In the genomic region with DNA sequence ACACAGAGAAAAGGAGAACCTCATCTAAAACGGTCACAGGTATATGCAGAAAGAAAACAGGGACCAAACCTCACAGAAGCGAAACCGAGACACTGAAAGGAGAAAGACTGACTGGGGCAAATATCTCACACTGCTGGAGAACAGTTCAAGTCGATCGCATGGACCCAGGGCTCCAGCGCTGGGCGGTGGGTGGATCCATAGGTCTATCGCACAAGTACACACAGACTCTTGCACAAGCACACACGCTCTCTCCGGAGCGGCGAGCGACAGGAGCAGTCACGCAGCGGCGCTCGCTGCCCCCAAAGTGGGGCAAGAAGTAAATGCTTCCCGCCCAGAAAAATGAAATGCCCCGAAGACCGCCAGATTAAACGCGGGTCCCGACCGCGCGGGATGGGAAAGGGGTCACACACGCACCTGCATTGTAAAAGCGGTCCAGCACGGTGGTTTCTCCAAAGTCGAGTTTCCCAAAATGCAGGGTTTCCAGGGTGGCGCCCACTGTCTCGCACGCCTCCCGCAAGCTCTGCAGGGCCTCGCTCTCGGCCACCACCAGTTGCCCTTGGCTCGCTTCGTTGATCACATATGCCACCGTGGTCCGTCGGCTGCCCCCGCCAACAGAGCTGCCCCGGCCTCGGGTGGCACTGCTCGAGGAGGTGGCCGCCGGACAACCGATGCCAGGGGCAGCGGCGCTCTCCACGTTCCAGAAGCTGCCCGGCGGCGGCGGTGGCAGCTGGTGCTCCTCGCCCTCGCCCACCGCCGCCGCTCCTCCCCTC, we compare ENCODE assay signal across 1 cellular context.
TF ChIP-seq lines count a peak whose summit lies in the region.

No MANE protein-coding gene starts in this region.

TF ChIP-seq in GM12878, 131 proteins besides CTCF, POLR2A, EP300 and RAD21 (continues in another document):
- TF ChIP-seq, protein P1, sequence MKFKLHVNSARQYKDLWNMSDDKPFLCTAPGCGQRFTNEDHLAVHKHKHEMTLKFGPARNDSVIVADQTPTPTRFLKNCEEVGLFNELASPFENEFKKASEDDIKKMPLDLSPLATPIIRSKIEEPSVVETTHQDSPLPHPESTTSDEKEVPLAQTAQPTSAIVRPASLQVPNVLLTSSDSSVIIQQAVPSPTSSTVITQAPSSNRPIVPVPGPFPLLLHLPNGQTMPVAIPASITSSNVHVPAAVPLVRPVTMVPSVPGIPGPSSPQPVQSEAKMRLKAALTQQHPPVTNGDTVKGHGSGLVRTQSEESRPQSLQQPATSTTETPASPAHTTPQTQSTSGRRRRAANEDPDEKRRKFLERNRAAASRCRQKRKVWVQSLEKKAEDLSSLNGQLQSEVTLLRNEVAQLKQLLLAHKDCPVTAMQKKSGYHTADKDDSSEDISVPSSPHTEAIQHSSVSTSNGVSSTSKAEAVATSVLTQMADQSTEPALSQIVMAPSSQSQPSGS (IDR thresholded peaks at IDR 0.05; ENCODE audit: low read length): no peak; the same call in 1 of the 2 replicates
- TF ChIP-seq CHD4 (IDR thresholded peaks at IDR 0.05) (no peak), RBBP5 (conservative IDR thresholded peaks at IDR 0.05) (no peak; the same call in 1 of the 2 replicates), SREBF1 (IDR thresholded peaks at IDR 0.05; ENCODE audit: low read length) (no peak), HDGF (IDR thresholded peaks at IDR 0.05) (no peak), ZSCAN29 (IDR thresholded peaks at IDR 0.05) (no peak), RB1 (IDR thresholded peaks at IDR 0.05; ENCODE audit: borderline replicate concordance) (no peak), KDM1A (IDR thresholded peaks at IDR 0.05; ENCODE audit: borderline replicate concordance) (no peak), IKZF2 (IDR thresholded peaks at IDR 0.05) (peak; percentile 56 to 62; a peak in 3 of 4 replicates), ZNF274 (IDR thresholded peaks at IDR 0.05; ENCODE audit: insufficient read depth, insufficient read length) (no peak), NFYA (IDR thresholded peaks at IDR 0.05; ENCODE audit: borderline replicate concordance, low read depth, low read length) (no peak), ZZZ3 (IDR thresholded peaks at IDR 0.05; ENCODE audit: control insufficient read depth, insufficient read length, low read depth) (no peak), GABPA (IDR thresholded peaks at IDR 0.05; ENCODE audit: low read depth) (no peak), BRCA1 (IDR thresholded peaks at IDR 0.05; ENCODE audit: low read depth, low read length) (no peak), FOS (IDR thresholded peaks at IDR 0.05; ENCODE audit: borderline replicate concordance, extremely low read depth, insufficient read length) (no peak), KLF5 (IDR thresholded peaks at IDR 0.05; ENCODE audit: partially characterized antibody) (no peak), PML (IDR thresholded peaks at IDR 0.05; ENCODE audit: low read length) (peak; percentile 76), NFIC (IDR thresholded peaks at IDR 0.05; ENCODE audit: low read depth, low read length) (peak; percentile 75; the same call in 1 of the 2 replicates), ZNF207 (IDR thresholded peaks at IDR 0.05; ENCODE audit: borderline replicate concordance) (peak; percentile 11; the same call in 1 of the 2 replicates), SUPT20H (IDR thresholded peaks at IDR 0.05; ENCODE audit: borderline replicate concordance, control insufficient read depth, low read depth, low read length) (no peak), CREB1 (IDR thresholded peaks at IDR 0.05; ENCODE audit: low read depth) (no peak), EGR1 (IDR thresholded peaks at IDR 0.05; ENCODE audit: borderline replicate concordance in 1 of 2, low read depth in 2 of 2, low read length in 2 of 2) (0 out of 3 replicates have a peak, but pooled peaks of 1 of the 2 experiments have one; percentile 11), PAX5 (IDR thresholded peaks at IDR 0.05; ENCODE audit: borderline replicate concordance, low read depth, low read length) (0 out of 2 replicates have a peak, but pooled peaks have one; percentile 2), CHD1 (IDR thresholded peaks at IDR 0.05; ENCODE audit: low read depth, low read length) (no peak), TARDBP (IDR thresholded peaks at IDR 0.05; ENCODE audit: borderline replicate concordance) (no peak), STAT1 (conservative IDR thresholded peaks at IDR 0.05) (no peak), SREBF2 (IDR thresholded peaks at IDR 0.05; ENCODE audit: low read length) (no peak), GATAD2B (conservative IDR thresholded peaks at IDR 0.05; ENCODE audit: low read depth) (no peak), BACH1 (IDR thresholded peaks at IDR 0.05; ENCODE audit: borderline replicate concordance) (no peak), SRF (IDR thresholded peaks at IDR 0.05; ENCODE audit: low read depth in 2 of 2, low read length in 2 of 2) (no peak), ESRRA (IDR thresholded peaks at IDR 0.05; ENCODE audit: low read length) (no peak), CHD2 (IDR thresholded peaks at IDR 0.05; ENCODE audit: borderline replicate concordance, low read depth, low read length) (no peak), TAF1 (IDR thresholded peaks at IDR 0.05; ENCODE audit: borderline replicate concordance, low read depth, low read length) (peak; percentile 84), CREM (IDR thresholded peaks at IDR 0.05; ENCODE audit: low read depth) (peak; percentile 50; the same call in 1 of the 2 replicates), RAD51 (IDR thresholded peaks at IDR 0.05) (no peak), BCL11A (IDR thresholded peaks at IDR 0.05; ENCODE audit: low read depth, low read length) (no peak), ETV6 (conservative IDR thresholded peaks at IDR 0.05 in 1 of 2, IDR thresholded peaks at IDR 0.05 in 1 of 2; ENCODE audit: borderline replicate concordance in 1 of 2, low read depth in 1 of 2) (0 out of 4 replicates have a peak, but pooled peaks of 1 of the 2 experiments have one; percentile 49), BHLHE40 (IDR thresholded peaks at IDR 0.05; ENCODE audit: borderline replicate concordance in 1 of 2, low read depth in 2 of 2, low read length in 1 of 2) (no peak), SIX5 (IDR thresholded peaks at IDR 0.05; ENCODE audit: low read depth, low read length, severe bottlenecking) (no peak)
- TF ChIP-seq, protein P2, sequence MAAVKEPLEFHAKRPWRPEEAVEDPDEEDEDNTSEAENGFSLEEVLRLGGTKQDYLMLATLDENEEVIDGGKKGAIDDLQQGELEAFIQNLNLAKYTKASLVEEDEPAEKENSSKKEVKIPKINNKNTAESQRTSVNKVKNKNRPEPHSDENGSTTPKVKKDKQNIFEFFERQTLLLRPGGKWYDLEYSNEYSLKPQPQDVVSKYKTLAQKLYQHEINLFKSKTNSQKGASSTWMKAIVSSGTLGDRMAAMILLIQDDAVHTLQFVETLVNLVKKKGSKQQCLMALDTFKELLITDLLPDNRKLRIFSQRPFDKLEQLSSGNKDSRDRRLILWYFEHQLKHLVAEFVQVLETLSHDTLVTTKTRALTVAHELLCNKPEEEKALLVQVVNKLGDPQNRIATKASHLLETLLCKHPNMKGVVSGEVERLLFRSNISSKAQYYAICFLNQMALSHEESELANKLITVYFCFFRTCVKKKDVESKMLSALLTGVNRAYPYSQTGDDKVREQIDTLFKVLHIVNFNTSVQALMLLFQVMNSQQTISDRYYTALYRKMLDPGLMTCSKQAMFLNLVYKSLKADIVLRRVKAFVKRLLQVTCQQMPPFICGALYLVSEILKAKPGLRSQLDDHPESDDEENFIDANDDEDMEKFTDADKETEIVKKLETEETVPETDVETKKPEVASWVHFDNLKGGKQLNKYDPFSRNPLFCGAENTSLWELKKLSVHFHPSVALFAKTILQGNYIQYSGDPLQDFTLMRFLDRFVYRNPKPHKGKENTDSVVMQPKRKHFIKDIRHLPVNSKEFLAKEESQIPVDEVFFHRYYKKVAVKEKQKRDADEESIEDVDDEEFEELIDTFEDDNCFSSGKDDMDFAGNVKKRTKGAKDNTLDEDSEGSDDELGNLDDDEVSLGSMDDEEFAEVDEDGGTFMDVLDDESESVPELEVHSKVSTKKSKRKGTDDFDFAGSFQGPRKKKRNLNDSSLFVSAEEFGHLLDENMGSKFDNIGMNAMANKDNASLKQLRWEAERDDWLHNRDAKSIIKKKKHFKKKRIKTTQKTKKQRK (IDR thresholded peaks at IDR 0.05; ENCODE audit: low read depth, low read length): no peak
- TF ChIP-seq, protein P3, sequence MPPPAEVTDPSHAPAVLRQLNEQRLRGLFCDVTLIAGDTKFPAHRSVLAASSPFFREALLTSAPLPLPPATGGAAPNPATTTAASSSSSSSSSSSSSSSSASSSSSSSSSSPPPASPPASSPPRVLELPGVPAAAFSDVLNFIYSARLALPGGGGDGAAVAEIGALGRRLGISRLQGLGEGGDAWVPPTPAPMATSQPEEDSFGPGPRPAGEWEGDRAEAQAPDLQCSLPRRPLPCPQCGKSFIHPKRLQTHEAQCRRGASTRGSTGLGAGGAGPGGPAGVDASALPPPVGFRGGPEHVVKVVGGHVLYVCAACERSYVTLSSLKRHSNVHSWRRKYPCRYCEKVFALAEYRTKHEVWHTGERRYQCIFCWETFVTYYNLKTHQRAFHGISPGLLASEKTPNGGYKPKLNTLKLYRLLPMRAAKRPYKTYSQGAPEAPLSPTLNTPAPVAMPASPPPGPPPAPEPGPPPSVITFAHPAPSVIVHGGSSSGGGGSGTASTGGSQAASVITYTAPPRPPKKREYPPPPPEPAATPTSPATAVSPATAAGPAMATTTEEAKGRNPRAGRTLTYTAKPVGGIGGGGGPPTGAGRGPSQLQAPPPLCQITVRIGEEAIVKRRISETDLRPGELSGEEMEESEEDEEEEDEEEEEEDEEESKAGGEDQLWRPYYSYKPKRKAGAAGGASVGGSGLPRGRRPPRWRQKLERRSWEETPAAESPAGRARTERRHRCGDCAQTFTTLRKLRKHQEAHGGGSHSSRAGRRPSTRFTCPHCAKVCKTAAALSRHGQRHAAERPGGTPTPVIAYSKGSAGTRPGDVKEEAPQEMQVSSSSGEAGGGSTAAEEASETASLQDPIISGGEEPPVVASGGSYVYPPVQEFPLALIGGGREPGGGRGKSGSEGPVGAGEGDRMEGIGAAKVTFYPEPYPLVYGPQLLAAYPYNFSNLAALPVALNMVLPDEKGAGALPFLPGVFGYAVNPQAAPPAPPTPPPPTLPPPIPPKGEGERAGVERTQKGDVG (CRISPR knock-in tag; IDR thresholded peaks at IDR 0.05): no peak
- TF ChIP-seq, protein P4, sequence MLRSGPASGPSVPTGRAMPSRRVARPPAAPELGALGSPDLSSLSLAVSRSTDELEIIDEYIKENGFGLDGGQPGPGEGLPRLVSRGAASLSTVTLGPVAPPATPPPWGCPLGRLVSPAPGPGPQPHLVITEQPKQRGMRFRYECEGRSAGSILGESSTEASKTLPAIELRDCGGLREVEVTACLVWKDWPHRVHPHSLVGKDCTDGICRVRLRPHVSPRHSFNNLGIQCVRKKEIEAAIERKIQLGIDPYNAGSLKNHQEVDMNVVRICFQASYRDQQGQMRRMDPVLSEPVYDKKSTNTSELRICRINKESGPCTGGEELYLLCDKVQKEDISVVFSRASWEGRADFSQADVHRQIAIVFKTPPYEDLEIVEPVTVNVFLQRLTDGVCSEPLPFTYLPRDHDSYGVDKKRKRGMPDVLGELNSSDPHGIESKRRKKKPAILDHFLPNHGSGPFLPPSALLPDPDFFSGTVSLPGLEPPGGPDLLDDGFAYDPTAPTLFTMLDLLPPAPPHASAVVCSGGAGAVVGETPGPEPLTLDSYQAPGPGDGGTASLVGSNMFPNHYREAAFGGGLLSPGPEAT (IDR thresholded peaks at IDR 0.05; ENCODE audit: low read depth): peak; percentile 54; the same call in 1 of the 2 replicates
- TF ChIP-seq, protein P5, sequence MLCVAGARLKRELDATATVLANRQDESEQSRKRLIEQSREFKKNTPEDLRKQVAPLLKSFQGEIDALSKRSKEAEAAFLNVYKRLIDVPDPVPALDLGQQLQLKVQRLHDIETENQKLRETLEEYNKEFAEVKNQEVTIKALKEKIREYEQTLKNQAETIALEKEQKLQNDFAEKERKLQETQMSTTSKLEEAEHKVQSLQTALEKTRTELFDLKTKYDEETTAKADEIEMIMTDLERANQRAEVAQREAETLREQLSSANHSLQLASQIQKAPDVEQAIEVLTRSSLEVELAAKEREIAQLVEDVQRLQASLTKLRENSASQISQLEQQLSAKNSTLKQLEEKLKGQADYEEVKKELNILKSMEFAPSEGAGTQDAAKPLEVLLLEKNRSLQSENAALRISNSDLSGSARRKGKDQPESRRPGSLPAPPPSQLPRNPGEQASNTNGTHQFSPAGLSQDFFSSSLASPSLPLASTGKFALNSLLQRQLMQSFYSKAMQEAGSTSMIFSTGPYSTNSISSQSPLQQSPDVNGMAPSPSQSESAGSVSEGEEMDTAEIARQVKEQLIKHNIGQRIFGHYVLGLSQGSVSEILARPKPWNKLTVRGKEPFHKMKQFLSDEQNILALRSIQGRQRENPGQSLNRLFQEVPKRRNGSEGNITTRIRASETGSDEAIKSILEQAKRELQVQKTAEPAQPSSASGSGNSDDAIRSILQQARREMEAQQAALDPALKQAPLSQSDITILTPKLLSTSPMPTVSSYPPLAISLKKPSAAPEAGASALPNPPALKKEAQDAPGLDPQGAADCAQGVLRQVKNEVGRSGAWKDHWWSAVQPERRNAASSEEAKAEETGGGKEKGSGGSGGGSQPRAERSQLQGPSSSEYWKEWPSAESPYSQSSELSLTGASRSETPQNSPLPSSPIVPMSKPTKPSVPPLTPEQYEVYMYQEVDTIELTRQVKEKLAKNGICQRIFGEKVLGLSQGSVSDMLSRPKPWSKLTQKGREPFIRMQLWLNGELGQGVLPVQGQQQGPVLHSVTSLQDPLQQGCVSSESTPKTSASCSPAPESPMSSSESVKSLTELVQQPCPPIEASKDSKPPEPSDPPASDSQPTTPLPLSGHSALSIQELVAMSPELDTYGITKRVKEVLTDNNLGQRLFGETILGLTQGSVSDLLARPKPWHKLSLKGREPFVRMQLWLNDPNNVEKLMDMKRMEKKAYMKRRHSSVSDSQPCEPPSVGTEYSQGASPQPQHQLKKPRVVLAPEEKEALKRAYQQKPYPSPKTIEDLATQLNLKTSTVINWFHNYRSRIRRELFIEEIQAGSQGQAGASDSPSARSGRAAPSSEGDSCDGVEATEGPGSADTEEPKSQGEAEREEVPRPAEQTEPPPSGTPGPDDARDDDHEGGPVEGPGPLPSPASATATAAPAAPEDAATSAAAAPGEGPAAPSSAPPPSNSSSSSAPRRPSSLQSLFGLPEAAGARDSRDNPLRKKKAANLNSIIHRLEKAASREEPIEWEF (IDR thresholded peaks at IDR 0.05; ENCODE audit: insufficient replicate concordance, low read depth, low read length): no peak
- TF ChIP-seq, protein P6, sequence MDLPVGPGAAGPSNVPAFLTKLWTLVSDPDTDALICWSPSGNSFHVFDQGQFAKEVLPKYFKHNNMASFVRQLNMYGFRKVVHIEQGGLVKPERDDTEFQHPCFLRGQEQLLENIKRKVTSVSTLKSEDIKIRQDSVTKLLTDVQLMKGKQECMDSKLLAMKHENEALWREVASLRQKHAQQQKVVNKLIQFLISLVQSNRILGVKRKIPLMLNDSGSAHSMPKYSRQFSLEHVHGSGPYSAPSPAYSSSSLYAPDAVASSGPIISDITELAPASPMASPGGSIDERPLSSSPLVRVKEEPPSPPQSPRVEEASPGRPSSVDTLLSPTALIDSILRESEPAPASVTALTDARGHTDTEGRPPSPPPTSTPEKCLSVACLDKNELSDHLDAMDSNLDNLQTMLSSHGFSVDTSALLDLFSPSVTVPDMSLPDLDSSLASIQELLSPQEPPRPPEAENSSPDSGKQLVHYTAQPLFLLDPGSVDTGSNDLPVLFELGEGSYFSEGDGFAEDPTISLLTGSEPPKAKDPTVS (IDR thresholded peaks at IDR 0.05; ENCODE audit: low read depth, low read length): no peak
- TF ChIP-seq, protein P7, sequence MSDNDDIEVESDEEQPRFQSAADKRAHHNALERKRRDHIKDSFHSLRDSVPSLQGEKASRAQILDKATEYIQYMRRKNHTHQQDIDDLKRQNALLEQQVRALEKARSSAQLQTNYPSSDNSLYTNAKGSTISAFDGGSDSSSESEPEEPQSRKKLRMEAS (IDR thresholded peaks at IDR 0.05; ENCODE audit: low read depth, low read length): no peak
